ENCODE assay signal across 29 cellular contexts in the genomic region with DNA sequence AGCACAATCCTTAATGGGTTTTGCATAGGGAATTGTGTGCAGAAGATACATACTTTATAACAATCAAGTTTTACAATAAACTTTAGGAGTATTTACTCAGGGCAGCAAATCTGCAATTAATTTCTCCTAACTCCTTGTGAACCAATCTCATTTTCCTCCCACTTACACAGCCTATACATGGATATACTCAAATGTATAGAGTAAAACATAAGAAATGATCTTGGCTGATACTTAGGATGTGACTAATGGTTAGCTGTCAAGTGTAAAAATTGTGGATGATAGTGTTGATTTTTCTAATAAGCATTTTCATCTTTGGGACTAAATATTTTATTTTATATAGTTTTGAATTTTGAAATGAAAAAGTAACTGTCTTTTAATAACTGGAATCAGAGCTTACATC.
"Had no signal": no experiment of that assay in that cellular context is flagged by ENCODE, and none has a peak within 500 bp of the region (broad histone marks: within the 10 kb centered on the region; RNA-seq: fewer than 3 reads in every experiment).

No MANE protein-coding gene starts in this region.

- H3K36me3 Mint-ChIP-seq: activated naive CD4-positive, alpha-beta T cell treated with anti-CD3 and anti-CD28 coated beads, Interleukin-2, amount 10 ng/mL, durations not matched to agents 7 days and 5 days; activated naive CD4-positive, alpha-beta T cell treated with anti-CD3 and anti-CD28 coated beads, Interleukin-2, amount 50 U/mL, for 72 hours; activated naive CD8-positive, alpha-beta T cell treated with anti-CD3 and anti-CD28 coated beads, Interleukin-2, amount 10 ng/mL, durations not matched to agents 7 days and 5 days; brain had no signal

- H3K4me3 ChIP-seq: ascending aorta, breast epithelium, gastrocnemius medialis, heart left ventricle had no signal

- H3K4me3 Mint-ChIP-seq: activated CD4-positive, alpha-beta memory T cell treated with anti-CD3 and anti-CD28 coated beads, Interleukin-2, amount 10 ng/mL, durations not matched to agents 7 days and 5 days; activated CD4-positive, alpha-beta T cell treated with anti-CD3 and anti-CD28 coated beads, Interleukin-2, amount 10 ng/mL, durations not matched to agents 7 days and 5 days; activated naive CD4-positive, alpha-beta T cell treated with anti-CD3 and anti-CD28 coated beads, Interleukin-2, amount 10 ng/mL, durations not matched to agents 7 days and 5 days; activated naive CD8-positive, alpha-beta T cell treated with anti-CD3 and anti-CD28 coated beads, Interleukin-2, amount 10 ng/mL, durations not matched to agents 7 days and 5 days; activated T-cell treated with anti-CD3 and anti-CD28 coated beads, Interleukin-2, amount 50 U/mL, for 24 hours; activated T-cell treated with anti-CD3 and anti-CD28 coated beads, Interleukin-2, amount 50 U/mL, for 72 hours; brain; central memory CD8-positive, alpha-beta T cell had no signal

- H3K27ac ChIP-seq: ascending aorta, breast epithelium, gastrocnemius medialis, heart left ventricle had no signal

- H3K9me3 ChIP-seq: ascending aorta, breast epithelium, gastrocnemius medialis, heart left ventricle had no signal

- H3K27ac Mint-ChIP-seq: activated CD4-positive, alpha-beta memory T cell treated with anti-CD3 and anti-CD28 coated beads, Interleukin-2, amount 10 ng/mL, durations not matched to agents 7 days and 5 days; activated CD4-positive, alpha-beta T cell treated with anti-CD3 and anti-CD28 coated beads, Interleukin-2, amount 10 ng/mL, durations not matched to agents 7 days and 5 days; activated naive CD4-positive, alpha-beta T cell treated with anti-CD3 and anti-CD28 coated beads, Interleukin-2, amount 10 ng/mL, durations not matched to agents 7 days and 5 days; activated naive CD4-positive, alpha-beta T cell treated with anti-CD3 and anti-CD28 coated beads, Interleukin-2, amount 50 U/mL, for 72 hours; activated naive CD8-positive, alpha-beta T cell treated with anti-CD3 and anti-CD28 coated beads, Interleukin-2, amount 10 ng/mL, durations not matched to agents 7 days and 5 days; activated T-cell treated with anti-CD3 and anti-CD28 coated beads, Interleukin-2, amount 50 U/mL, for 24 hours; activated T-cell treated with anti-CD3 and anti-CD28 coated beads, Interleukin-2, amount 50 U/mL, for 72 hours; brain had no signal

- H3K27me3 ChIP-seq: ascending aorta, breast epithelium, gastrocnemius medialis, heart left ventricle had no signal

- H3K9me3 Mint-ChIP-seq: activated CD4-positive, alpha-beta memory T cell treated with anti-CD3 and anti-CD28 coated beads, Interleukin-2, amount 10 ng/mL, durations not matched to agents 7 days and 5 days; activated CD4-positive, alpha-beta T cell treated with anti-CD3 and anti-CD28 coated beads, Interleukin-2, amount 10 ng/mL, durations not matched to agents 7 days and 5 days; activated naive CD4-positive, alpha-beta T cell treated with anti-CD3 and anti-CD28 coated beads, Interleukin-2, amount 10 ng/mL, durations not matched to agents 7 days and 5 days; activated naive CD8-positive, alpha-beta T cell treated with anti-CD3 and anti-CD28 coated beads, Interleukin-2, amount 10 ng/mL, durations not matched to agents 7 days and 5 days; activated T-cell treated with anti-CD3 and anti-CD28 coated beads, Interleukin-2, amount 50 U/mL, for 72 hours; brain had no signal

- ATAC-seq: activated naive CD4-positive, alpha-beta T cell treated with anti-CD3 and anti-CD28 coated beads, Interleukin-2, amount 50 U/mL, for 72 hours; activated T-cell treated with anti-CD3 and anti-CD28 coated beads, Interleukin-2, amount 50 U/mL, for 72 hours; esophagus mucosa; gastrocnemius medialis; heart left ventricle had no signal

- H3K4me1 ChIP-seq: ascending aorta, breast epithelium, gastrocnemius medialis, heart left ventricle had no signal

- H3K27me3 Mint-ChIP-seq: activated CD4-positive, alpha-beta memory T cell treated with anti-CD3 and anti-CD28 coated beads, Interleukin-2, amount 10 ng/mL, durations not matched to agents 7 days and 5 days; activated CD4-positive, alpha-beta T cell treated with anti-CD3 and anti-CD28 coated beads, Interleukin-2, amount 10 ng/mL, durations not matched to agents 7 days and 5 days; activated naive CD4-positive, alpha-beta T cell treated with anti-CD3 and anti-CD28 coated beads, Interleukin-2, amount 10 ng/mL, durations not matched to agents 7 days and 5 days; activated naive CD8-positive, alpha-beta T cell treated with anti-CD3 and anti-CD28 coated beads, Interleukin-2, amount 10 ng/mL, durations not matched to agents 7 days and 5 days; activated T-cell treated with anti-CD3 and anti-CD28 coated beads, Interleukin-2, amount 50 U/mL, for 24 hours; brain; central memory CD8-positive, alpha-beta T cell had no signal

- H3K4me1 Mint-ChIP-seq: activated CD4-positive, alpha-beta memory T cell treated with anti-CD3 and anti-CD28 coated beads, Interleukin-2, amount 10 ng/mL, durations not matched to agents 7 days and 5 days; activated CD4-positive, alpha-beta T cell treated with anti-CD3 and anti-CD28 coated beads, Interleukin-2, amount 10 ng/mL, durations not matched to agents 7 days and 5 days; activated naive CD4-positive, alpha-beta T cell treated with anti-CD3 and anti-CD28 coated beads, Interleukin-2, amount 10 ng/mL, durations not matched to agents 7 days and 5 days; activated naive CD8-positive, alpha-beta T cell treated with anti-CD3 and anti-CD28 coated beads, Interleukin-2, amount 10 ng/mL, durations not matched to agents 7 days and 5 days; central memory CD8-positive, alpha-beta T cell had no signal

- FAIRE-seq: endothelial cell of umbilical vein had no signal

- H3K36me3 ChIP-seq: ascending aorta, breast epithelium, gastrocnemius medialis, heart left ventricle had no signal

- DNase-seq: activated CD4-positive, alpha-beta memory T cell treated with anti-CD3 and anti-CD28 coated beads, Interleukin-2, amount 10 ng/mL, durations not matched to agents 7 days and 5 days; activated CD4-positive, alpha-beta T cell treated with anti-CD3 and anti-CD28 coated beads for 1 hour; activated CD4-positive, alpha-beta T cell treated with anti-CD3 and anti-CD28 coated beads for 4 hours; activated CD4-positive, alpha-beta T cell treated with anti-CD3 and anti-CD28 coated beads, Interleukin-2, amount 10 ng/mL, durations not matched to agents 7 days and 5 days; activated CD4-positive, alpha-beta T cell treated with anti-CD3 and anti-CD28 coated beads, Interleukin-2, amount 50 U/mL, for 4 hours; activated CD4-positive, CD25-positive, alpha-beta regulatory T cell; activated CD8-positive, alpha-beta memory T cell treated with anti-CD3 and anti-CD28 coated beads, Interleukin-2, amount 50 U/mL, for 48 hours; activated gamma-delta T cell; activated naive CD4-positive, alpha-beta T cell; activated naive CD4-positive, alpha-beta T cell treated with anti-CD3 and anti-CD28 coated beads, Interleukin-2, amount 10 ng/mL, durations not matched to agents 7 days and 5 days; activated naive CD8-positive, alpha-beta T cell treated with anti-CD3 and anti-CD28 coated beads, Interleukin-2, amount 10 ng/mL, durations not matched to agents 7 days and 5 days; activated T-cell treated with anti-CD3 and anti-CD28 coated beads for 4 hours; activated T-cell treated with anti-CD3 and anti-CD28 coated beads, Interleukin-2, amount 50 U/mL, for 24 hours; activated T-cell treated with anti-CD3 and anti-CD28 coated beads, Interleukin-2, amount 50 U/mL, for 72 hours; cortex of kidney; dermis blood vessel endothelial cell; effector CD4-positive, alpha-beta T cell; foreskin fibroblast; gastrocnemius medialis; glutamatergic neuron; heart left ventricle; T-helper 2 cell had no signal
